8 cellular contexts compared by ENCODE assay signal in the genomic region with DNA sequence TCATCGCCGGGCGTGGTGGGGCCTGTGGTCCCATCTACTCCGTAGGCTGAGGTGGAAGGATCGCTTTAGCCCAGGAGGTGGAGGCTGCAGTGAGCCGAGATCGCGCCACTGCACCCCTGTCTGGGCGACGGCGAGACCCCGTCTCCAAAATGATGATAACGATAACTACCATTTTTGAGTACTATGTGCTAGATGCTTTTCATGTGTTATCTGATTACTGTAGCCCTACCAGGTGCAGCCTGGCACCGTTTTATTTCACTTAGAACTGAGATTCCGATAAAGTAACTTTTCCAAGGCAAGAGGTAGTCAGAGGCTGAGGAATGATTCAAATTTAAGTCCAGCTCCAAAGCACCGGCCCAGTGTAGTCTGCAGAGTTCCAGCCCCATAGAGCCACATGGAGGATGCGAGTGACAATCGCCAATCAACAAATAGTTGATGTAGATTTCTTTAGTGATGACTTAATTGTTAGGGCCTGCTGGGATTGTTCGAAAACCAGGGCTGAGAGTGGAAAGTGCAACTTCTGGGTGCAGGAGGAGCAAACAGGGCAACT. TPM values are rescaled to one million over a fixed set of nuclear protein-coding genes. Genes with fewer than 3 reads are reported as not detected.
DNase-seq lines count a peak whose midpoint lies in the region; ATAC-seq and TF ChIP-seq lines count a peak whose summit lies in the region.

No MANE protein-coding gene starts in this region.

- H3K9me3 Mint-ChIP-seq in T-helper 2 cell treated with Interferon-gamma antibody and Interleukin-4, amounts not matched to agents 5 μg/mL and 100 μg/mL, for 36 hours = no peaks in the 10 kb centered on the region

- peak overlapping the region; percentile 93 for H3K4me3 Mint-ChIP-seq in T-helper 2 cell treated with Interferon-gamma antibody and Interleukin-4, amounts not matched to agents 5 μg/mL and 100 μg/mL, for 36 hours

- no peak for TF ChIP-seq CTCF in fibroblast of the aortic adventitia (IDR thresholded peaks at IDR 0.05; ENCODE audit: insufficient read depth, low read length)
- no peak for TF ChIP-seq CTCF in retinal pigment epithelial cell (conservative IDR thresholded peaks at IDR 0.05; ENCODE audit: low read depth, low read length)

- peaks cover 2% of the 10 kb centered on the region for H3K27me3 Mint-ChIP-seq in T-helper 2 cell treated with Interferon-gamma antibody and Interleukin-4, amounts not matched to agents 5 μg/mL and 100 μg/mL, for 36 hours (ENCODE audit: low read depth)

- H3K4me3 ChIP-seq in fibroblast of the aortic adventitia (ENCODE audit: low read depth, low read length) (peak overlapping the region; percentile 90), retinal pigment epithelial cell (ENCODE audit: low read length) (peak overlapping the region; percentile 77)

- H3K36me3 Mint-ChIP-seq in T-helper 2 cell treated with Interferon-gamma antibody and Interleukin-4, amounts not matched to agents 5 μg/mL and 100 μg/mL, for 36 hours (ENCODE audit: low read depth) = peaks cover 20% of the 10 kb centered on the region

- H3K27ac Mint-ChIP-seq in T-helper 2 cell treated with Interferon-gamma antibody and Interleukin-4, amounts not matched to agents 5 μg/mL and 100 μg/mL, for 36 hours = peak overlapping the region; percentile 91

- peak; percentile 18 for DNase-seq in stimulated activated CD4-positive, alpha-beta T cell treated with anti-CD3 and anti-CD28 coated beads, Interleukin-15, amount 100 ng/mL, for 24 hours
- no peak for DNase-seq in stimulated activated CD4-positive, alpha-beta T cell treated with anti-CD3 and anti-CD28 coated beads, Interleukin-4, amount 100 ng/mL, for 1 hour
- DNase-seq in T-helper 2 cell treated with Interferon-gamma antibody and Interleukin-4, amounts not matched to agents 5 μg/mL and 100 μg/mL, for 36 hours (ENCODE audit: low spot score) = no peak
- DNase-seq in fibroblast of the aortic adventitia (ENCODE audit: low read depth) = no peak
- DNase-seq in retinal pigment epithelial cell (ENCODE audit: low read depth) = no peak
- no peak for DNase-seq in stimulated activated naive CD4-positive, alpha-beta T cell treated with Interleukin-2 at 50 U/mL for 16 hours (lab: John Stamatoyannopoulos, UW)
- no peak for DNase-seq in activated effector memory CD4-positive, alpha-beta T cell treated with anti-CD3 and anti-CD28 coated beads, Interleukin-2, amount 50 U/mL, for 16 hours

- peaks cover 27% of the 10 kb centered on the region for H3K4me1 Mint-ChIP-seq in T-helper 2 cell treated with Interferon-gamma antibody and Interleukin-4, amounts not matched to agents 5 μg/mL and 100 μg/mL, for 36 hours (ENCODE audit: low read depth)

- no peak for ATAC-seq in HG03159 (IDR thresholded peaks at IDR 0.05; ENCODE audit: unreplicated experiment)

RNA-seq across cellular contexts. Expression of a gene that starts 0.7 kb away (rescaled TPM):
- total RNA-seq in fibroblast of the aortic adventitia (ENCODE audit: low replicate concordance) = 15.0 and 18.3 TPM in 2 replicates

RNA-seq across cellular contexts. Expression of a gene that starts 0.8 kb away (rescaled TPM):
- total RNA-seq in fibroblast of the aortic adventitia (ENCODE audit: low replicate concordance) = 1.7 and 2.0 TPM in 2 replicates

RNA-seq across cellular contexts. Expression of a gene that starts 27.8 kb away (rescaled TPM):
- total RNA-seq in fibroblast of the aortic adventitia (ENCODE audit: low replicate concordance) = 10.5 and 18.9 TPM in 2 replicates

RNA-seq across cellular contexts. Expression of a gene that starts 50.2 kb away (rescaled TPM):
- 47.2 and 57.1 TPM in 2 replicates for total RNA-seq in fibroblast of the aortic adventitia (ENCODE audit: low replicate concordance)

RNA-seq across cellular contexts. Expression of a gene that starts 50.3 kb away (rescaled TPM):
- 19.9 and 36.8 TPM in 2 replicates for total RNA-seq in fibroblast of the aortic adventitia (ENCODE audit: low replicate concordance)
